Comparison of ENCODE assay signal across 9 cellular contexts in genomic region chr11:86741489-86742435, GRCh38. TPM values are rescaled to one million over a fixed set of nuclear protein-coding genes. Genes with fewer than 3 reads are reported as not detected.
DNase-seq lines count a peak whose midpoint lies in the region; ATAC-seq, FAIRE-seq and TF ChIP-seq lines count a peak whose summit lies in the region.
"Had no signal": no experiment of that assay in that cellular context is flagged by ENCODE, and none has a peak within 500 bp of the region (broad histone marks: within the 10 kb centered on the region; RNA-seq: fewer than 3 reads in every experiment).

No MANE protein-coding gene starts in this region.

- DNase-seq in H54 (ENCODE audit: insufficient read length, low spot score) (no peak), adipocyte (ENCODE audit: low read depth) (peak; percentile 67), foreskin keratinocyte (peak; percentile 81 to 82), NCI-H526 treated with DMSO at 0.1 percent for 48 hours (lab: John Stamatoyannopoulos, UW) (no peak), KG1 (lab: John Stamatoyannopoulos, UW) (no peak)

- H3K9ac ChIP-seq in adipocyte (ENCODE audit: low read length) (peak overlapping the region; percentile 83), skeletal muscle tissue (ENCODE audit: low read depth in 1 of 3, low read length in 3 of 3) (no peak overlapping the region)

- no peak for TF ChIP-seq POLR2A in H54 (IDR thresholded peaks at IDR 0.05; ENCODE audit: low read depth, low read length)

- FAIRE-seq in H54 (lab: Jason Lieb, UNC) = peak; percentile 69
- FAIRE-seq: endometrium had no signal

- H3K4me3 ChIP-seq in adipocyte (ENCODE audit: low read length) (peak overlapping the region; percentile 10), skeletal muscle tissue (ENCODE audit: low read length in 3 of 3) (no peak overlapping the region)

- ATAC-seq in foreskin keratinocyte (peak; percentile 41), HG03457 (IDR thresholded peaks at IDR 0.05; ENCODE audit: unreplicated experiment) (no peak), GM18909 (IDR thresholded peaks at IDR 0.05; ENCODE audit: poor library complexity, unreplicated experiment) (no peak)

- H3K4me1 ChIP-seq in adipocyte (ENCODE audit: control insufficient read depth, insufficient read depth, low read length) = peaks cover 78% of the 10 kb centered on the region
- H3K4me1 ChIP-seq in foreskin keratinocyte = peaks cover 36% of the 10 kb centered on the region
- peaks cover 19 to 49% (median 22%) of the 10 kb centered on the region in 3 donors for H3K4me1 ChIP-seq in skeletal muscle tissue (ENCODE audit: control insufficient read depth in 3 of 3, insufficient read depth in 3 of 3, low read length in 3 of 3)

- H3K27ac ChIP-seq in foreskin keratinocyte (peak overlapping the region; percentile 43), skeletal muscle tissue (ENCODE audit: low read depth, low read length) (peak overlapping the region; percentile 79)

- H3K9me3 ChIP-seq in adipocyte (ENCODE audit: control insufficient read depth, low read length) = peaks cover 2% of the 10 kb centered on the region
- no peaks in the 10 kb centered on the region for H3K9me3 ChIP-seq in skeletal muscle tissue (ENCODE audit: control insufficient read depth in 3 of 3, low read length in 3 of 3)

- no peaks in the 10 kb centered on the region for H3K27me3 ChIP-seq in adipocyte (replicated peaks; ENCODE audit: control insufficient read depth, insufficient read depth, low read length)
- no peaks in the 10 kb centered on the region for H3K27me3 ChIP-seq in foreskin keratinocyte
- H3K27me3 ChIP-seq in skeletal muscle tissue (ENCODE audit: control insufficient read depth in 3 of 3, insufficient read depth in 3 of 3, low read length in 3 of 3) = no peaks in the 10 kb centered on the region

- H3K36me3 ChIP-seq in adipocyte (ENCODE audit: control insufficient read depth, insufficient read depth, low read length, severe bottlenecking) = no peaks in the 10 kb centered on the region
- H3K36me3 ChIP-seq in skeletal muscle tissue (ENCODE audit: control insufficient read depth in 3 of 3, insufficient read depth in 3 of 3, low read length in 3 of 3) = no peaks in the 10 kb centered on the region

- TF ChIP-seq CTCF in foreskin keratinocyte (conservative IDR thresholded peaks at IDR 0.05) = no peak

RNA-seq across cellular contexts. Expression of gene PRSS23, which starts 58.6 kb away (rescaled TPM):
- total RNA-seq in foreskin keratinocyte = 104 and 117 TPM in 2 replicates
- 72.7 and 77.6 TPM in 2 replicates for polyA plus RNA-seq in foreskin keratinocyte
- 18.3 TPM for total RNA-seq in skeletal muscle tissue

Comparison
In these comparisons a context has a peak if more than half of its experiments do, and no peak if none do; other contexts are left out.
1. DNase-seq: peak in adipocyte (single experiment) and foreskin keratinocyte (2 of 2); none in H54 (single experiment), NCI-H526 treated with DMSO at 0.1 percent for 48 hours (single experiment) and KG1 (single experiment).